ENCODE assay signal across 20 cellular contexts in the genomic region with DNA sequence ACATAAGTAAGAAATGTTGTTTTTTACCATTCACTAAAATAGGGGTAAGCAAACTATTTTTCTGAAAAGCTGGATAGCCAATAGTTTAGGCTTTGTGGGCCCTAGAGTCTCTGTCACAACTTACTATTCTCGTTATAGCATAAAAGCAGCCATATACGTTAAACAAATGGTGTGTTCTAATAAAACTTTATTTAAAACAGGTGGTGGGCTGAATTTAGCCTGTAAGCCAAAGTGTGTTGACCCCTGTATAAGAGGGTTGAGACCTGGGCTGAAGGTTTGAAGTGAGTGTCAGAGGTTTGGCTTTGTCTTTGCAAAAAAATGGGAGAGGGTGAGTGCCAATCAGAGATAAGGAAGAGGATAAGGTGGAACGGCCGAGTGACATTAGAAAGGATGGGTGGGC.
"Had no signal": no experiment of that assay in that cellular context is flagged by ENCODE, and none has a peak within 500 bp of the region (broad histone marks: within the 10 kb centered on the region; RNA-seq: fewer than 3 reads in every experiment).

No MANE protein-coding gene starts in this region.

- H3K27me3 ChIP-seq: adrenal gland, ascending aorta, left lung, tibial nerve had no signal

- H3K36me3 Mint-ChIP-seq: activated naive CD8-positive, alpha-beta T cell; mesothelial cell of epicardium; natural killer cell had no signal

- H3K4me1 Mint-ChIP-seq: natural killer cell had no signal

- H3K27ac ChIP-seq: adrenal gland, ascending aorta, foreskin keratinocyte, left lung, tibial nerve, WERI-Rb-1 had no signal

- H3K36me3 ChIP-seq: adrenal gland, ascending aorta, left lung, tibial nerve, WERI-Rb-1 had no signal

- H3K9me3 Mint-ChIP-seq: activated T-cell treated with anti-CD3 and anti-CD28 coated beads, Interleukin-2, amount 50 U/mL, for 4 hours; activated T-helper 2 cell treated with anti-CD3 and anti-CD28 coated beads, Interferon-gamma antibody, Interleukin-2, Interleukin-4, amounts not matched to agents 10 μg/mL and 5 μg/mL and 100 μg/mL, durations not matched to agents 14 hours and 24 hours and 36 hours; mesothelial cell of epicardium; stimulated activated naive CD8-positive, alpha-beta T cell treated with anti-CD3 and anti-CD28 coated beads, Interleukin-15, Interleukin-2, amounts not matched to agents 100 ng/mL and 50 ng/mL, for 24 hours had no signal

- ATAC-seq: activated T-cell treated with anti-CD3 and anti-CD28 coated beads, Interleukin-2, amount 50 U/mL, for 4 hours; natural killer cell had no signal

- H3K4me1 ChIP-seq: adrenal gland, ascending aorta, foreskin keratinocyte, left lung had no signal

- H3K4me3 ChIP-seq: adrenal gland, ascending aorta, left lung, lung, tibial nerve had no signal

- H3K27ac Mint-ChIP-seq: activated naive CD8-positive, alpha-beta T cell; activated T-helper 2 cell treated with anti-CD3 and anti-CD28 coated beads, Interferon-gamma antibody, Interleukin-2, Interleukin-4, amounts not matched to agents 10 μg/mL and 5 μg/mL and 100 μg/mL, durations not matched to agents 14 hours and 24 hours and 36 hours; mesothelial cell of epicardium; natural killer cell; stimulated activated naive CD8-positive, alpha-beta T cell treated with anti-CD3 and anti-CD28 coated beads, Interleukin-15, Interleukin-2, amounts not matched to agents 100 ng/mL and 50 ng/mL, for 24 hours had no signal

- DNase-seq: activated CD4-positive, alpha-beta T cell treated with anti-CD3 and anti-CD28 coated beads for 1 hour; activated CD8-positive, alpha-beta memory T cell treated with anti-CD3 and anti-CD28 coated beads, Interleukin-2, amount 50 U/mL, for 48 hours; activated naive CD4-positive, alpha-beta T cell; activated T-cell treated with anti-CD3 and anti-CD28 coated beads, Interleukin-2, amount 50 U/mL, for 4 hours; central memory CD4-positive, alpha-beta T cell; effector memory CD4-positive, alpha-beta T cell; left lung; natural killer cell; retina; stimulated activated CD4-positive, alpha-beta T cell treated with anti-CD3 and anti-CD28 coated beads, Interleukin-4, amount 100 ng/mL, for 24 hours; WERI-Rb-1 had no signal

- H3K4me3 Mint-ChIP-seq: activated naive CD8-positive, alpha-beta T cell; activated T-cell treated with anti-CD3 and anti-CD28 coated beads, Interleukin-2, amount 50 U/mL, for 4 hours; mesothelial cell of epicardium; natural killer cell; stimulated activated naive CD8-positive, alpha-beta T cell treated with anti-CD3 and anti-CD28 coated beads, Interleukin-15, Interleukin-2, amounts not matched to agents 100 ng/mL and 50 ng/mL, for 24 hours had no signal

- H3K9me3 ChIP-seq: adrenal gland, ascending aorta, left lung, tibial nerve had no signal
